Comparison of ENCODE assay signal across 17 cellular contexts in genomic region chr1:206680279-206680678, GRCh38. TPM values are rescaled to one million over a fixed set of nuclear protein-coding genes. Genes with fewer than 3 reads are reported as not detected.
A peak's percentile ranks its signal among the peaks of the same experiment; 100 is the strongest.
DNase-seq lines count a peak whose midpoint lies in the region; TF ChIP-seq lines count a peak whose summit lies in the region.
"Had no signal": no experiment of that assay in that cellular context is flagged by ENCODE, and none has a peak within 500 bp of the region (broad histone marks: within the 10 kb centered on the region; RNA-seq: fewer than 3 reads in every experiment).

No MANE protein-coding gene starts in this region.

- peaks cover 54% of the 10 kb centered on the region for H3K27me3 Mint-ChIP-seq in nephron progenitor cell (ENCODE audit: low read depth, poor library complexity)

- H3K4me2 ChIP-seq in BLaER1 (peak overlapping the region; percentile 97), OCI-LY1 (ENCODE audit: low read length) (peak overlapping the region; percentile 61)
- H3K4me2 ChIP-seq: GM23338 had no signal

- no peak overlapping the region for H3K27ac Mint-ChIP-seq in nephron progenitor cell
- H3K27ac Mint-ChIP-seq: endodermal cell, GM23338 had no signal

- TF ChIP-seq CTCF in OCI-LY1 (IDR thresholded peaks at IDR 0.05; ENCODE audit: low read length) = no peak
- TF ChIP-seq CTCF in nephron progenitor cell (IDR thresholded peaks at IDR 0.05) = no peak

- no peak overlapping the region for H3K9ac ChIP-seq in BLaER1
- H3K9ac ChIP-seq in OCI-LY1 (ENCODE audit: low read length) = no peak overlapping the region

- DNase-seq in head of caudate nucleus (peak in 38 of 42 donors; percentile 16 to 76 (median 52)), H7 (no peak), nephron progenitor cell (no peak), mesenteric fat pad (ENCODE audit: low spot score) (no peak)
- DNase-seq: activated gamma-delta T cell treated with Interleukin-2 at 50 U/mL for 16 hours, Calu3, endodermal cell, hippocampal formation, kidney, NCI-H1048, NCI-H2171, NCI-H774 had no signal

- no peaks in the 10 kb centered on the region for H3K36me3 Mint-ChIP-seq in nephron progenitor cell (ENCODE audit: low read depth)

- H3K4me1 ChIP-seq in BLaER1 (peaks cover 92% of the 10 kb centered on the region), OCI-LY1 (ENCODE audit: insufficient read depth, low read length, severe bottlenecking) (peaks cover 60% of the 10 kb centered on the region)

- no peaks in the 10 kb centered on the region for H3K79me2 ChIP-seq in OCI-LY1 (ENCODE audit: insufficient read depth, low read length)

- intact Hi-C loops in head of caudate nucleus (cut with DNase I) = loop anchor here (2.0 kb wide), 1 partner anchor 15 kb away; no protein-coding TSS in a partner anchor

- no peaks in the 10 kb centered on the region for H3K9me2 ChIP-seq in OCI-LY1 (ENCODE audit: low read depth, low read length)

- H3K36me3 ChIP-seq in BLaER1 (no peaks in the 10 kb centered on the region), OCI-LY1 (ENCODE audit: insufficient read depth, low read length) (no peaks in the 10 kb centered on the region), H7 (replicated peaks; ENCODE audit: control insufficient read depth, insufficient read depth, low read length) (no peaks in the 10 kb centered on the region)
- H3K36me3 ChIP-seq: right atrium auricular region had no signal

- H3K27me3 ChIP-seq in BLaER1 = no peaks in the 10 kb centered on the region
- no peaks in the 10 kb centered on the region for H3K27me3 ChIP-seq in OCI-LY1 (ENCODE audit: insufficient read depth, low read length)
- peaks cover 21% of the 10 kb centered on the region for H3K27me3 ChIP-seq in H7 (ENCODE audit: control insufficient read depth, insufficient read depth, low read length)
- H3K27me3 ChIP-seq: right atrium auricular region had no signal

- H3K4me3 ChIP-seq in BLaER1 (no peak overlapping the region), GM08714 (ENCODE audit: low read length) (peak overlapping the region; percentile 33; the same call in 1 of the 2 replicates), OCI-LY1 (ENCODE audit: low read depth, low read length, poor library complexity, severe bottlenecking) (no peak overlapping the region), H7 (ENCODE audit: insufficient read depth, low read depth, low read length) (no peak overlapping the region)
- H3K4me3 ChIP-seq: GM23338, right atrium auricular region had no signal

- H3K4me1 Mint-ChIP-seq in nephron progenitor cell = peaks cover 16% of the 10 kb centered on the region
- H3K4me1 Mint-ChIP-seq: endodermal cell had no signal

- no peaks in the 10 kb centered on the region for H3K9me3 Mint-ChIP-seq in nephron progenitor cell
- H3K9me3 Mint-ChIP-seq: endodermal cell, GM23338 had no signal

- no peaks in the 10 kb centered on the region for H3K9me3 ChIP-seq in BLaER1
- no peaks in the 10 kb centered on the region for H3K9me3 ChIP-seq in OCI-LY1 (ENCODE audit: low read length)
- H3K9me3 ChIP-seq: right atrium auricular region had no signal

- H3K27ac ChIP-seq in BLaER1 = peak overlapping the region; percentile 40
- H3K27ac ChIP-seq in OCI-LY1 (ENCODE audit: low read depth, low read length, poor library complexity, severe bottlenecking) = peak overlapping the region; percentile 71
- H3K27ac ChIP-seq: right atrium auricular region had no signal

- H3K4me3 Mint-ChIP-seq in nephron progenitor cell = no peak overlapping the region
- H3K4me3 Mint-ChIP-seq: endodermal cell, GM23338 had no signal

- H4K20me1 ChIP-seq in BLaER1 = no peaks in the 10 kb centered on the region
- H4K20me1 ChIP-seq in OCI-LY1 (ENCODE audit: insufficient read depth, low read length) = no peaks in the 10 kb centered on the region

- no peaks in the 10 kb centered on the region; the same call in 1 of the 2 replicates for H3F3A ChIP-seq in OCI-LY1 (ENCODE audit: insufficient read depth, low read length)

- no peak overlapping the region for H2AFZ ChIP-seq in OCI-LY1 (ENCODE audit: low read length)
- H2AFZ ChIP-seq: GM23338 had no signal

RNA-seq across cellular contexts. Expression of gene MAPKAPK2, which starts 4.4 kb away (rescaled TPM):
- 67.7 and 77.8 TPM in 2 replicates for total RNA-seq in H7 (2014; rRNA removed; shearing (Covaris generic))
- total RNA-seq in mesenteric fat pad = 103 TPM

RNA-seq across cellular contexts. Expression of gene DYRK3, which starts 44.9 kb away (rescaled TPM):
- 28.3 and 28.4 TPM in 2 replicates for total RNA-seq in H7 (2014; rRNA removed; shearing (Covaris generic))
- 16.1 TPM for total RNA-seq in mesenteric fat pad

Comparison
In these comparisons a context has a peak if more than half of its experiments do, and no peak if none do; other contexts are left out.
1. DNase-seq: peak in head of caudate nucleus (38 of 42); none in H7 (single experiment), nephron progenitor cell (single experiment) and mesenteric fat pad (single experiment).